1 cellular context compared by ENCODE assay signal in genomic region chr2:47359375-47359868, GRCh38.
TF ChIP-seq lines count a peak whose summit lies in the region.

No MANE protein-coding gene starts in this region.

TF ChIP-seq in K562, 482 proteins besides CTCF, POLR2A, EP300 and RAD21 (continues in another document):
- TF ChIP-seq KLF16 (IDR thresholded peaks at IDR 0.05) (no peak), KDM1A (IDR thresholded peaks at IDR 0.05) (peak in 1 of 2 experiments; percentile 46; a peak in 2 of 4 replicates), ZBTB2 (IDR thresholded peaks at IDR 0.05) (peak; percentile 57; the same call in 1 of the 2 replicates), MECOM (CRISPR knock-in tag; IDR thresholded peaks at IDR 0.05) (no peak), ARHGAP35 (IDR thresholded peaks at IDR 0.05; ENCODE audit: partially characterized antibody) (no peak), PRMT5 (CRISPR knock-in tag; IDR thresholded peaks at IDR 0.05) (no peak), HEY1 (CRISPR knock-in tag; IDR thresholded peaks at IDR 0.05; ENCODE audit: borderline replicate concordance) (no peak), U2AF2 (optimal IDR thresholded peaks at IDR 0.05; ENCODE audit: low read depth, low read length) (no peak), NFIX (CRISPR knock-in tag; IDR thresholded peaks at IDR 0.05; ENCODE audit: low read depth) (no peak), RBM22 (IDR thresholded peaks at IDR 0.05; ENCODE audit: low read depth, low read length, poor library complexity, severe bottlenecking) (no peak), NONO (IDR thresholded peaks at IDR 0.05; ENCODE audit: low read depth in 2 of 2, low read length in 1 of 2) (no peak), FOXM1 (IDR thresholded peaks at IDR 0.05; ENCODE audit: low read depth) (peak; percentile 48; the same call in 1 of the 2 replicates), FOXM1 (CRISPR knock-in tag; IDR thresholded peaks at IDR 0.05; ENCODE audit: low read depth) (no peak), FOXA1 (IDR thresholded peaks at IDR 0.05; ENCODE audit: borderline replicate concordance) (no peak), CBFA2T2 (conservative IDR thresholded peaks at IDR 0.05) (peak; percentile 11; the same call in 1 of the 2 replicates), CTBP1 (IDR thresholded peaks at IDR 0.05; ENCODE audit: borderline replicate concordance) (peak; percentile 67; the same call in 1 of the 2 replicates), MTA1 (IDR thresholded peaks at IDR 0.05; ENCODE audit: borderline replicate concordance) (0 out of 2 replicates have a peak, but pooled peaks have one; percentile 50), SIRT6 (IDR thresholded peaks at IDR 0.05; ENCODE audit: low read depth, low read length) (no peak), SRF (CRISPR knock-in tag; IDR thresholded peaks at IDR 0.05) (no peak), ZNF764 (CRISPR knock-in tag; IDR thresholded peaks at IDR 0.05; ENCODE audit: low read depth) (no peak), SLC30A9 (CRISPR knock-in tag; IDR thresholded peaks at IDR 0.05) (no peak), NFATC3 (IDR thresholded peaks at IDR 0.05) (no peak), ZEB2 (IDR thresholded peaks at IDR 0.05) (peak; percentile 62; the same call in 1 of the 2 replicates), PURB (CRISPR knock-in tag; IDR thresholded peaks at IDR 0.05; ENCODE audit: low read depth) (no peak), ZNF384 (IDR thresholded peaks at IDR 0.05; ENCODE audit: low read depth, low read length) (peak; percentile 63; the same call in 1 of the 2 replicates), DIDO1 (tag; IDR thresholded peaks at IDR 0.05; ENCODE audit: low read depth) (no peak), EWSR1 (IDR thresholded peaks at IDR 0.05; ENCODE audit: borderline replicate concordance, low read depth, partially characterized antibody) (no peak), TFAP4 (CRISPR knock-in tag; IDR thresholded peaks at IDR 0.05; ENCODE audit: borderline replicate concordance) (peak; percentile 34; the same call in 1 of the 2 replicates), MTA3 (IDR thresholded peaks at IDR 0.05; ENCODE audit: borderline replicate concordance) (peak; percentile 26; the same call in 1 of the 2 replicates), ATF1 (CRISPR knock-in tag; IDR thresholded peaks at IDR 0.05) (no peak), ATF1 (tag; IDR thresholded peaks at IDR 0.05) (peak; percentile 58)
- TF ChIP-seq, protein P1, sequence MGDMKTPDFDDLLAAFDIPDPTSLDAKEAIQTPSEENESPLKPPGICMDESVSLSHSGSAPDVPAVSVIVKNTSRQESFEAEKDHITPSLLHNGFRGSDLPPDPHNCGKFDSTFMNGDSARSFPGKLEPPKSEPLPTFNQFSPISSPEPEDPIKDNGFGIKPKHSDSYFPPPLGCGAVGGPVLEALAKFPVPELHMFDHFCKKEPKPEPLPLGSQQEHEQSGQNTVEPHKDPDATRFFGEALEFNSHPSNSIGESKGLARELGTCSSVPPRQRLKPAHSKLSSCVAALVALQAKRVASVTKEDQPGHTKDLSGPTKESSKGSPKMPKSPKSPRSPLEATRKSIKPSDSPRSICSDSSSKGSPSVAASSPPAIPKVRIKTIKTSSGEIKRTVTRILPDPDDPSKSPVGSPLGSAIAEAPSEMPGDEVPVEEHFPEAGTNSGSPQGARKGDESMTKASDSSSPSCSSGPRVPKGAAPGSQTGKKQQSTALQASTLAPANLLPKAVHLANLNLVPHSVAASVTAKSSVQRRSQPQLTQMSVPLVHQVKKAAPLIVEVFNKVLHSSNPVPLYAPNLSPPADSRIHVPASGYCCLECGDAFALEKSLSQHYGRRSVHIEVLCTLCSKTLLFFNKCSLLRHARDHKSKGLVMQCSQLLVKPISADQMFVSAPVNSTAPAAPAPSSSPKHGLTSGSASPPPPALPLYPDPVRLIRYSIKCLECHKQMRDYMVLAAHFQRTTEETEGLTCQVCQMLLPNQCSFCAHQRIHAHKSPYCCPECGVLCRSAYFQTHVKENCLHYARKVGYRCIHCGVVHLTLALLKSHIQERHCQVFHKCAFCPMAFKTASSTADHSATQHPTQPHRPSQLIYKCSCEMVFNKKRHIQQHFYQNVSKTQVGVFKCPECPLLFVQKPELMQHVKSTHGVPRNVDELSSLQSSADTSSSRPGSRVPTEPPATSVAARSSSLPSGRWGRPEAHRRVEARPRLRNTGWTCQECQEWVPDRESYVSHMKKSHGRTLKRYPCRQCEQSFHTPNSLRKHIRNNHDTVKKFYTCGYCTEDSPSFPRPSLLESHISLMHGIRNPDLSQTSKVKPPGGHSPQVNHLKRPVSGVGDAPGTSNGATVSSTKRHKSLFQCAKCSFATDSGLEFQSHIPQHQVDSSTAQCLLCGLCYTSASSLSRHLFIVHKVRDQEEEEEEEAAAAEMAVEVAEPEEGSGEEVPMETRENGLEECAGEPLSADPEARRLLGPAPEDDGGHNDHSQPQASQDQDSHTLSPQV (IDR thresholded peaks at IDR 0.05) = peak; percentile 82
- TF ChIP-seq, protein P2, sequence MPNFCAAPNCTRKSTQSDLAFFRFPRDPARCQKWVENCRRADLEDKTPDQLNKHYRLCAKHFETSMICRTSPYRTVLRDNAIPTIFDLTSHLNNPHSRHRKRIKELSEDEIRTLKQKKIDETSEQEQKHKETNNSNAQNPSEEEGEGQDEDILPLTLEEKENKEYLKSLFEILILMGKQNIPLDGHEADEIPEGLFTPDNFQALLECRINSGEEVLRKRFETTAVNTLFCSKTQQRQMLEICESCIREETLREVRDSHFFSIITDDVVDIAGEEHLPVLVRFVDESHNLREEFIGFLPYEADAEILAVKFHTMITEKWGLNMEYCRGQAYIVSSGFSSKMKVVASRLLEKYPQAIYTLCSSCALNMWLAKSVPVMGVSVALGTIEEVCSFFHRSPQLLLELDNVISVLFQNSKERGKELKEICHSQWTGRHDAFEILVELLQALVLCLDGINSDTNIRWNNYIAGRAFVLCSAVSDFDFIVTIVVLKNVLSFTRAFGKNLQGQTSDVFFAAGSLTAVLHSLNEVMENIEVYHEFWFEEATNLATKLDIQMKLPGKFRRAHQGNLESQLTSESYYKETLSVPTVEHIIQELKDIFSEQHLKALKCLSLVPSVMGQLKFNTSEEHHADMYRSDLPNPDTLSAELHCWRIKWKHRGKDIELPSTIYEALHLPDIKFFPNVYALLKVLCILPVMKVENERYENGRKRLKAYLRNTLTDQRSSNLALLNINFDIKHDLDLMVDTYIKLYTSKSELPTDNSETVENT (CRISPR knock-in tag; IDR thresholded peaks at IDR 0.05) = no peak
- TF ChIP-seq, protein P3, sequence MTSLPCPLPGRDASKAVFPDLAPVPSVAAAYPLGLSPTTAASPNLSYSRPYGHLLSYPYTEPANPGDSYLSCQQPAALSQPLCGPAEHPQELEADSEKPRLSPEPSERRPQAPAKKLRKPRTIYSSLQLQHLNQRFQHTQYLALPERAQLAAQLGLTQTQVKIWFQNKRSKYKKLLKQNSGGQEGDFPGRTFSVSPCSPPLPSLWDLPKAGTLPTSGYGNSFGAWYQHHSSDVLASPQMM (CRISPR knock-in tag; IDR thresholded peaks at IDR 0.05) = no peak
- TF ChIP-seq, protein P4, sequence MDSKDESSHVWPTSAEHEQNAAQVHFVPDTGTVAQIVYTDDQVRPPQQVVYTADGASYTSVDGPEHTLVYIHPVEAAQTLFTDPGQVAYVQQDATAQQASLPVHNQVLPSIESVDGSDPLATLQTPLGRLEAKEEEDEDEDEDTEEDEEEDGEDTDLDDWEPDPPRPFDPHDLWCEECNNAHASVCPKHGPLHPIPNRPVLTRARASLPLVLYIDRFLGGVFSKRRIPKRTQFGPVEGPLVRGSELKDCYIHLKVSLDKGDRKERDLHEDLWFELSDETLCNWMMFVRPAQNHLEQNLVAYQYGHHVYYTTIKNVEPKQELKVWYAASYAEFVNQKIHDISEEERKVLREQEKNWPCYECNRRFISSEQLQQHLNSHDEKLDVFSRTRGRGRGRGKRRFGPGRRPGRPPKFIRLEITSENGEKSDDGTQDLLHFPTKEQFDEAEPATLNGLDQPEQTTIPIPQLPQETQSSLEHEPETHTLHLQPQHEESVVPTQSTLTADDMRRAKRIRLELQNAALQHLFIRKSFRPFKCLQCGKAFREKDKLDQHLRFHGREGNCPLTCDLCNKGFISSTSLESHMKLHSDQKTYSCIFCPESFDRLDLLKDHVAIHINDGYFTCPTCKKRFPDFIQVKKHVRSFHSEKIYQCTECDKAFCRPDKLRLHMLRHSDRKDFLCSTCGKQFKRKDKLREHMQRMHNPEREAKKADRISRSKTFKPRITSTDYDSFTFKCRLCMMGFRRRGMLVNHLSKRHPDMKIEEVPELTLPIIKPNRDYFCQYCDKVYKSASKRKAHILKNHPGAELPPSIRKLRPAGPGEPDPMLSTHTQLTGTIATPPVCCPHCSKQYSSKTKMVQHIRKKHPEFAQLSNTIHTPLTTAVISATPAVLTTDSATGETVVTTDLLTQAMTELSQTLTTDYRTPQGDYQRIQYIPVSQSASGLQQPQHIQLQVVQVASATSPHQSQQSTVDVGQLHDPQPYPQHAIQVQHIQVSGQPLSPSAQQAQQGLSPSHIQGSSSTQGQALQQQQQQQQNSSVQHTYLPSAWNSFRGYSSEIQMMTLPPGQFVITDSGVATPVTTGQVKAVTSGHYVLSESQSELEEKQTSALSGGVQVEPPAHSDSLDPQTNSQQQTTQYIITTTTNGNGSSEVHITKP (IDR thresholded peaks at IDR 0.05; ENCODE audit: partially characterized antibody) = peak; percentile 25
- TF ChIP-seq, protein P5, sequence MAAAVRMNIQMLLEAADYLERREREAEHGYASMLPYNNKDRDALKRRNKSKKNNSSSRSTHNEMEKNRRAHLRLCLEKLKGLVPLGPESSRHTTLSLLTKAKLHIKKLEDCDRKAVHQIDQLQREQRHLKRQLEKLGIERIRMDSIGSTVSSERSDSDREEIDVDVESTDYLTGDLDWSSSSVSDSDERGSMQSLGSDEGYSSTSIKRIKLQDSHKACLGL (CRISPR knock-in tag; IDR thresholded peaks at IDR 0.05; ENCODE audit: borderline replicate concordance, poor library complexity, severe bottlenecking) = no peak
- TF ChIP-seq, protein P6, sequence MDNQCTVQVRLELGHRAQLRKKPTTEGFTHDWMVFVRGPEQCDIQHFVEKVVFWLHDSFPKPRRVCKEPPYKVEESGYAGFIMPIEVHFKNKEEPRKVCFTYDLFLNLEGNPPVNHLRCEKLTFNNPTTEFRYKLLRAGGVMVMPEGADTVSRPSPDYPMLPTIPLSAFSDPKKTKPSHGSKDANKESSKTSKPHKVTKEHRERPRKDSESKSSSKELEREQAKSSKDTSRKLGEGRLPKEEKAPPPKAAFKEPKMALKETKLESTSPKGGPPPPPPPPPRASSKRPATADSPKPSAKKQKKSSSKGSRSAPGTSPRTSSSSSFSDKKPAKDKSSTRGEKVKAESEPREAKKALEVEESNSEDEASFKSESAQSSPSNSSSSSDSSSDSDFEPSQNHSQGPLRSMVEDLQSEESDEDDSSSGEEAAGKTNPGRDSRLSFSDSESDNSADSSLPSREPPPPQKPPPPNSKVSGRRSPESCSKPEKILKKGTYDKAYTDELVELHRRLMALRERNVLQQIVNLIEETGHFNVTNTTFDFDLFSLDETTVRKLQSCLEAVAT (IDR thresholded peaks at IDR 0.05) = peak in 1 of 2 experiments; percentile 27; a peak in 1 of 4 replicates
- TF ChIP-seq, protein P7, sequence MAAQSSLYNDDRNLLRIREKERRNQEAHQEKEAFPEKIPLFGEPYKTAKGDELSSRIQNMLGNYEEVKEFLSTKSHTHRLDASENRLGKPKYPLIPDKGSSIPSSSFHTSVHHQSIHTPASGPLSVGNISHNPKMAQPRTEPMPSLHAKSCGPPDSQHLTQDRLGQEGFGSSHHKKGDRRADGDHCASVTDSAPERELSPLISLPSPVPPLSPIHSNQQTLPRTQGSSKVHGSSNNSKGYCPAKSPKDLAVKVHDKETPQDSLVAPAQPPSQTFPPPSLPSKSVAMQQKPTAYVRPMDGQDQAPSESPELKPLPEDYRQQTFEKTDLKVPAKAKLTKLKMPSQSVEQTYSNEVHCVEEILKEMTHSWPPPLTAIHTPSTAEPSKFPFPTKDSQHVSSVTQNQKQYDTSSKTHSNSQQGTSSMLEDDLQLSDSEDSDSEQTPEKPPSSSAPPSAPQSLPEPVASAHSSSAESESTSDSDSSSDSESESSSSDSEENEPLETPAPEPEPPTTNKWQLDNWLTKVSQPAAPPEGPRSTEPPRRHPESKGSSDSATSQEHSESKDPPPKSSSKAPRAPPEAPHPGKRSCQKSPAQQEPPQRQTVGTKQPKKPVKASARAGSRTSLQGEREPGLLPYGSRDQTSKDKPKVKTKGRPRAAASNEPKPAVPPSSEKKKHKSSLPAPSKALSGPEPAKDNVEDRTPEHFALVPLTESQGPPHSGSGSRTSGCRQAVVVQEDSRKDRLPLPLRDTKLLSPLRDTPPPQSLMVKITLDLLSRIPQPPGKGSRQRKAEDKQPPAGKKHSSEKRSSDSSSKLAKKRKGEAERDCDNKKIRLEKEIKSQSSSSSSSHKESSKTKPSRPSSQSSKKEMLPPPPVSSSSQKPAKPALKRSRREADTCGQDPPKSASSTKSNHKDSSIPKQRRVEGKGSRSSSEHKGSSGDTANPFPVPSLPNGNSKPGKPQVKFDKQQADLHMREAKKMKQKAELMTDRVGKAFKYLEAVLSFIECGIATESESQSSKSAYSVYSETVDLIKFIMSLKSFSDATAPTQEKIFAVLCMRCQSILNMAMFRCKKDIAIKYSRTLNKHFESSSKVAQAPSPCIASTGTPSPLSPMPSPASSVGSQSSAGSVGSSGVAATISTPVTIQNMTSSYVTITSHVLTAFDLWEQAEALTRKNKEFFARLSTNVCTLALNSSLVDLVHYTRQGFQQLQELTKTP (IDR thresholded peaks at IDR 0.05; ENCODE audit: low read depth in 1 of 2, partially characterized antibody in 2 of 2) = peak; percentile 21 to 70
